In the genomic region with DNA sequence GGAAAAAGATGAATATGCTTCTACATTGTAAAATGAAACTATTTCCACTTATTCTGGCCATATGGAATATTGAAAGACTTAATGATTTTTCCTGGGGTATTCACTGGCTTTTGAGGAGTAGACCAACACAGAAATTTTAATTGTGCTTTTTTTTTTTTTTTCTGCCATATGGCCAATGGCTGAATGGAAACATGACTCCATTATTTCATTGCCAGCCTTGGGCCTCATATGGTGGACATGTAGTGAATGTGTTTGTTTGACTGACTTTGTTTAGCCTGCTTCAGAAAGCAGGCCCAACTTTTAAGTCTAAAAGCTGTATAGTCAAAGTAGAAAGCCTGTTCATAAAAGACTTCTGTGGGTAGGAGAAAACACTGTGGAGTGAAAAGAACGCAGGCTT, we compare ENCODE assay signal across 3 cellular contexts.
TF ChIP-seq lines count a peak whose summit lies in the region.

No MANE protein-coding gene starts in this region.

TF ChIP-seq in HEK293T, 16 proteins besides CTCF, POLR2A, EP300 and RAD21:
- TF ChIP-seq, protein P1, sequence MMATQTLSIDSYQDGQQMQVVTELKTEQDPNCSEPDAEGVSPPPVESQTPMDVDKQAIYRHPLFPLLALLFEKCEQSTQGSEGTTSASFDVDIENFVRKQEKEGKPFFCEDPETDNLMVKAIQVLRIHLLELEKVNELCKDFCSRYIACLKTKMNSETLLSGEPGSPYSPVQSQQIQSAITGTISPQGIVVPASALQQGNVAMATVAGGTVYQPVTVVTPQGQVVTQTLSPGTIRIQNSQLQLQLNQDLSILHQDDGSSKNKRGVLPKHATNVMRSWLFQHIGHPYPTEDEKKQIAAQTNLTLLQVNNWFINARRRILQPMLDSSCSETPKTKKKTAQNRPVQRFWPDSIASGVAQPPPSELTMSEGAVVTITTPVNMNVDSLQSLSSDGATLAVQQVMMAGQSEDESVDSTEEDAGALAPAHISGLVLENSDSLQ (IDR thresholded peaks at IDR 0.05), result no peak
- TF ChIP-seq FOXA1 (IDR thresholded peaks at IDR 0.05) (no peak), ARNT (IDR thresholded peaks at IDR 0.05) (no peak), ZNF384 (IDR thresholded peaks at IDR 0.05) (0 out of 2 replicates have a peak, but pooled peaks have one; percentile 10)
TF ChIP-seq in HEK293T: peak in this region for 1.

TF ChIP-seq in GM12878, 131 proteins besides CTCF, POLR2A, EP300 and RAD21 (continued from another document):
- no peak for TF ChIP-seq HCFC1 (IDR thresholded peaks at IDR 0.05; ENCODE audit: low read length)
- no peak for TF ChIP-seq SMC3 (IDR thresholded peaks at IDR 0.05; ENCODE audit: borderline replicate concordance, low read length)
- TF ChIP-seq, protein P2, sequence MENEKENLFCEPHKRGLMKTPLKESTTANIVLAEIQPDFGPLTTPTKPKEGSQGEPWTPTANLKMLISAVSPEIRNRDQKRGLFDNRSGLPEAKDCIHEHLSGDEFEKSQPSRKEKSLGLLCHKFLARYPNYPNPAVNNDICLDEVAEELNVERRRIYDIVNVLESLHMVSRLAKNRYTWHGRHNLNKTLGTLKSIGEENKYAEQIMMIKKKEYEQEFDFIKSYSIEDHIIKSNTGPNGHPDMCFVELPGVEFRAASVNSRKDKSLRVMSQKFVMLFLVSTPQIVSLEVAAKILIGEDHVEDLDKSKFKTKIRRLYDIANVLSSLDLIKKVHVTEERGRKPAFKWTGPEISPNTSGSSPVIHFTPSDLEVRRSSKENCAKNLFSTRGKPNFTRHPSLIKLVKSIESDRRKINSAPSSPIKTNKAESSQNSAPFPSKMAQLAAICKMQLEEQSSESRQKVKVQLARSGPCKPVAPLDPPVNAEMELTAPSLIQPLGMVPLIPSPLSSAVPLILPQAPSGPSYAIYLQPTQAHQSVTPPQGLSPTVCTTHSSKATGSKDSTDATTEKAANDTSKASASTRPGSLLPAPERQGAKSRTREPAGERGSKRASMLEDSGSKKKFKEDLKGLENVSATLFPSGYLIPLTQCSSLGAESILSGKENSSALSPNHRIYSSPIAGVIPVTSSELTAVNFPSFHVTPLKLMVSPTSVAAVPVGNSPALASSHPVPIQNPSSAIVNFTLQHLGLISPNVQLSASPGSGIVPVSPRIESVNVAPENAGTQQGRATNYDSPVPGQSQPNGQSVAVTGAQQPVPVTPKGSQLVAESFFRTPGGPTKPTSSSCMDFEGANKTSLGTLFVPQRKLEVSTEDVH (IDR thresholded peaks at IDR 0.05; ENCODE audit: low read depth, partially characterized antibody), result no peak
TF ChIP-seq in GM12878: peak in this region for 0.

TF ChIP-seq in neural cell, 6 proteins besides CTCF, POLR2A, EP300 and RAD21 (continued from another document):
- TF ChIP-seq EZH2 (IDR thresholded peaks at IDR 0.05; ENCODE audit: borderline replicate concordance, insufficient read depth, low read length, poor library complexity, severe bottlenecking) (no peak), POLR2AphosphoS5 (IDR thresholded peaks at IDR 0.05) (no peak), TAF1 (IDR thresholded peaks at IDR 0.05; ENCODE audit: low read depth) (no peak), SMC3 (conservative IDR thresholded peaks at IDR 0.05; ENCODE audit: poor library complexity) (no peak)
- TF ChIP-seq, protein P3, sequence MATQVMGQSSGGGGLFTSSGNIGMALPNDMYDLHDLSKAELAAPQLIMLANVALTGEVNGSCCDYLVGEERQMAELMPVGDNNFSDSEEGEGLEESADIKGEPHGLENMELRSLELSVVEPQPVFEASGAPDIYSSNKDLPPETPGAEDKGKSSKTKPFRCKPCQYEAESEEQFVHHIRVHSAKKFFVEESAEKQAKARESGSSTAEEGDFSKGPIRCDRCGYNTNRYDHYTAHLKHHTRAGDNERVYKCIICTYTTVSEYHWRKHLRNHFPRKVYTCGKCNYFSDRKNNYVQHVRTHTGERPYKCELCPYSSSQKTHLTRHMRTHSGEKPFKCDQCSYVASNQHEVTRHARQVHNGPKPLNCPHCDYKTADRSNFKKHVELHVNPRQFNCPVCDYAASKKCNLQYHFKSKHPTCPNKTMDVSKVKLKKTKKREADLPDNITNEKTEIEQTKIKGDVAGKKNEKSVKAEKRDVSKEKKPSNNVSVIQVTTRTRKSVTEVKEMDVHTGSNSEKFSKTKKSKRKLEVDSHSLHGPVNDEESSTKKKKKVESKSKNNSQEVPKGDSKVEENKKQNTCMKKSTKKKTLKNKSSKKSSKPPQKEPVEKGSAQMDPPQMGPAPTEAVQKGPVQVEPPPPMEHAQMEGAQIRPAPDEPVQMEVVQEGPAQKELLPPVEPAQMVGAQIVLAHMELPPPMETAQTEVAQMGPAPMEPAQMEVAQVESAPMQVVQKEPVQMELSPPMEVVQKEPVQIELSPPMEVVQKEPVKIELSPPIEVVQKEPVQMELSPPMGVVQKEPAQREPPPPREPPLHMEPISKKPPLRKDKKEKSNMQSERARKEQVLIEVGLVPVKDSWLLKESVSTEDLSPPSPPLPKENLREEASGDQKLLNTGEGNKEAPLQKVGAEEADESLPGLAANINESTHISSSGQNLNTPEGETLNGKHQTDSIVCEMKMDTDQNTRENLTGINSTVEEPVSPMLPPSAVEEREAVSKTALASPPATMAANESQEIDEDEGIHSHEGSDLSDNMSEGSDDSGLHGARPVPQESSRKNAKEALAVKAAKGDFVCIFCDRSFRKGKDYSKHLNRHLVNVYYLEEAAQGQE (IDR thresholded peaks at IDR 0.05; ENCODE audit: borderline replicate concordance), result no peak
